ENCODE assay signal across 9 cellular contexts in genomic region chrX:132740316-132741123, GRCh38.
DNase-seq lines count a peak whose midpoint lies in the region; ATAC-seq, FAIRE-seq and TF ChIP-seq lines count a peak whose summit lies in the region.
"Had no signal": no experiment of that assay in that cellular context is flagged by ENCODE, and none has a peak within 500 bp of the region (broad histone marks: within the 10 kb centered on the region; RNA-seq: fewer than 3 reads in every experiment).

No MANE protein-coding gene starts in this region.

- no peaks in the 10 kb centered on the region for H3K79me2 ChIP-seq in DOHH2 (ENCODE audit: control insufficient read depth, low read length)

- H3K36me3 ChIP-seq in DOHH2 (ENCODE audit: control insufficient read depth, low read length) (no peaks in the 10 kb centered on the region), HUES48 (ENCODE audit: control insufficient read depth, insufficient read depth, low read length) (no peaks in the 10 kb centered on the region), bronchial epithelial cell (ENCODE audit: control insufficient read depth, insufficient read depth, low read length) (no peaks in the 10 kb centered on the region)

- H3K9me3 ChIP-seq in DOHH2 (ENCODE audit: control insufficient read depth, insufficient read depth, low read length), result no peaks in the 10 kb centered on the region
- H3K9me3 ChIP-seq in HUES48 (ENCODE audit: control insufficient read depth, insufficient read depth, low read length), result no peaks in the 10 kb centered on the region

- no peaks in the 10 kb centered on the region for H3K4me1 ChIP-seq in DOHH2 (ENCODE audit: control insufficient read depth, low read length)
- H3K4me1 ChIP-seq in HUES48 (ENCODE audit: control insufficient read depth, insufficient read depth, low read length), result peaks cover 41% of the 10 kb centered on the region

- no peaks in the 10 kb centered on the region for H3F3A ChIP-seq in DOHH2 (ENCODE audit: control insufficient read depth, insufficient read depth)

- no peaks in the 10 kb centered on the region for H4K20me1 ChIP-seq in DOHH2 (ENCODE audit: control insufficient read depth, insufficient read depth, low read depth, low read length)

- no peaks in the 10 kb centered on the region for H3K27me3 ChIP-seq in DOHH2 (ENCODE audit: control insufficient read depth, low read length)
- H3K27me3 ChIP-seq in HUES48 (ENCODE audit: control insufficient read depth, insufficient read depth, low read length), result peaks cover 67% of the 10 kb centered on the region
- no peaks in the 10 kb centered on the region for H3K27me3 ChIP-seq in bronchial epithelial cell (ENCODE audit: control insufficient read depth, insufficient read depth, low read length)

- H3K4me2 ChIP-seq in DOHH2 (ENCODE audit: low read length), result no peak overlapping the region

- no peak overlapping the region for H3K27ac ChIP-seq in DOHH2 (ENCODE audit: low read depth, low read length)
- peak overlapping the region; percentile 46 for H3K27ac ChIP-seq in HUES48 (ENCODE audit: low read depth, low read length)

- peak; percentile 54 for TF ChIP-seq CTCF in DOHH2 (IDR thresholded peaks at IDR 0.05; ENCODE audit: low read depth, low read length, poor library complexity, severe bottlenecking)
- peak; percentile 55 for TF ChIP-seq CTCF in bronchial epithelial cell (IDR thresholded peaks at IDR 0.05; ENCODE audit: insufficient read depth, low read length, severe bottlenecking)

- H3K4me3 ChIP-seq in DOHH2 (ENCODE audit: low read length), result no peak overlapping the region
- H3K4me3 ChIP-seq in HUES48 (ENCODE audit: low read depth, low read length), result no peak overlapping the region
- no peak overlapping the region for H3K4me3 ChIP-seq in bronchial epithelial cell (ENCODE audit: low read depth, low read length)

- no peaks in the 10 kb centered on the region for H3K9me2 ChIP-seq in DOHH2 (replicated peaks; ENCODE audit: control insufficient read depth, low read length)

- DNase-seq in bronchial epithelial cell (ENCODE audit: low read depth), result no peak
- DNase-seq in myocyte (ENCODE audit: low read depth), result peak; percentile 3
- DNase-seq in SK-N-DZ (ENCODE audit: low spot score), result no peak
- no peak for DNase-seq in NCI-H1092 (lab: John Stamatoyannopoulos, UW)
- no peak for DNase-seq in amygdala (lab: John Stamatoyannopoulos, UW)

- ATAC-seq in HG03469 (IDR thresholded peaks at IDR 0.05; ENCODE audit: unreplicated experiment), result no peak

- no peak overlapping the region for H3K9ac ChIP-seq in HUES48 (ENCODE audit: low read depth, low read length)

- FAIRE-seq in bronchial epithelial cell (lab: Jason Lieb, UNC), result no peak
- FAIRE-seq: frontal cortex had no signal
